13 cellular contexts compared by ENCODE assay signal in genomic region chr1:93324486-93325464, GRCh38. TPM values are rescaled to one million over a fixed set of nuclear protein-coding genes. Genes with fewer than 3 reads are reported as not detected.
DNase-seq lines count a peak whose midpoint lies in the region; ATAC-seq and TF ChIP-seq lines count a peak whose summit lies in the region.
"Had no signal": no experiment of that assay in that cellular context is flagged by ENCODE, and none has a peak within 500 bp of the region (broad histone marks: within the 10 kb centered on the region; RNA-seq: fewer than 3 reads in every experiment).

No MANE protein-coding gene starts in this region.

- H3K4me3 Mint-ChIP-seq in HFFc6 = peak overlapping the region; percentile 65
- H3K4me3 Mint-ChIP-seq: activated naive CD8-positive, alpha-beta T cell treated with anti-CD3 and anti-CD28 coated beads, Interleukin-2, amount 10 ng/mL, durations not matched to agents 7 days and 5 days; stimulated activated naive CD8-positive, alpha-beta T cell treated with anti-CD3 and anti-CD28 coated beads, Interleukin-15, Interleukin-2, amounts not matched to agents 100 ng/mL and 50 ng/mL, for 24 hours had no signal

- H3K27ac Mint-ChIP-seq in HFFc6 = peak overlapping the region; percentile 74
- H3K27ac Mint-ChIP-seq: activated naive CD8-positive, alpha-beta T cell treated with anti-CD3 and anti-CD28 coated beads, Interleukin-2, amount 10 ng/mL, durations not matched to agents 7 days and 5 days; stimulated activated naive CD8-positive, alpha-beta T cell treated with anti-CD3 and anti-CD28 coated beads, Interleukin-15, Interleukin-2, amounts not matched to agents 100 ng/mL and 50 ng/mL, for 24 hours had no signal

- H3K4me1 Mint-ChIP-seq in HFFc6 (ENCODE audit: low read depth) = peaks cover 49% of the 10 kb centered on the region
- H3K4me1 Mint-ChIP-seq: activated naive CD8-positive, alpha-beta T cell treated with anti-CD3 and anti-CD28 coated beads, Interleukin-2, amount 10 ng/mL, durations not matched to agents 7 days and 5 days had no signal

- no peaks in the 10 kb centered on the region for H3K36me3 ChIP-seq in prostate gland
- H3K36me3 ChIP-seq: BE2C had no signal

- H3K27me3 ChIP-seq in prostate gland (replicated peaks; ENCODE audit: insufficient read depth) = no peaks in the 10 kb centered on the region
- H3K27me3 ChIP-seq: BE2C, esophagus muscularis mucosa had no signal

- H3K27me3 Mint-ChIP-seq in HFFc6 (ENCODE audit: insufficient read depth) = no peaks in the 10 kb centered on the region; the same call in 1 of the 2 replicates
- H3K27me3 Mint-ChIP-seq: activated naive CD8-positive, alpha-beta T cell treated with anti-CD3 and anti-CD28 coated beads, Interleukin-2, amount 10 ng/mL, durations not matched to agents 7 days and 5 days; stimulated activated naive CD8-positive, alpha-beta T cell treated with anti-CD3 and anti-CD28 coated beads, Interleukin-15, Interleukin-2, amounts not matched to agents 100 ng/mL and 50 ng/mL, for 24 hours had no signal

- no peak for TF ChIP-seq POLR2A in prostate gland (IDR thresholded peaks at IDR 0.05)

- DNase-seq in HFFc6 (peak; percentile 87), hepatic stellate cell (ENCODE audit: low spot score) (peak; percentile 35), prostate gland (ENCODE audit: low spot score) (no peak)
- no peak for DNase-seq in activated CD8-positive, alpha-beta memory T cell treated with anti-CD3 and anti-CD28 coated beads for 24 hours
- DNase-seq in activated CD4-positive, alpha-beta T cell treated with anti-CD3 and anti-CD28 coated beads, Interleukin-2, amount 50 U/mL, for 48 hours = no peak
- DNase-seq: activated naive CD8-positive, alpha-beta T cell treated with anti-CD3 and anti-CD28 coated beads, Interleukin-2, amount 10 ng/mL, durations not matched to agents 7 days and 5 days; BE2C; midbrain had no signal

- intact Hi-C loops in prostate gland (cut with DNase I) = no loop called here

- H3K4me1 ChIP-seq in prostate gland (replicated peaks) = no peaks in the 10 kb centered on the region
- H3K4me1 ChIP-seq: BE2C had no signal

- no peak for TF ChIP-seq CTCF in 22Rv1 (IDR thresholded peaks at IDR 0.05)
- TF ChIP-seq CTCF in HFFc6 (IDR thresholded peaks at IDR 0.05) = no peak
- TF ChIP-seq CTCF in WI38 (IDR thresholded peaks at IDR 0.05; ENCODE audit: low read depth, low read length) = no peak
- TF ChIP-seq CTCF in prostate gland (IDR thresholded peaks at IDR 0.05) = no peak

- 44% methylated on average over 8 of the region's 8 CpGs for WGBS in prostate gland

- ATAC-seq in GM21515 (IDR thresholded peaks at IDR 0.05; ENCODE audit: unreplicated experiment) = no peak

- H3K4me3 ChIP-seq in WI38 (ENCODE audit: low read depth, low read length) (0 out of 2 replicates have a peak overlapping the region, but pooled peaks have one; percentile 3), prostate gland (no peak overlapping the region)
- H3K4me3 ChIP-seq: esophagus muscularis mucosa had no signal

- peak overlapping the region; percentile 92 for H3K27ac ChIP-seq in 22Rv1
- no peak overlapping the region for H3K27ac ChIP-seq in prostate gland
- H3K27ac ChIP-seq: esophagus muscularis mucosa had no signal

- H3K9me3 ChIP-seq in prostate gland = no peaks in the 10 kb centered on the region
- H3K9me3 ChIP-seq: BE2C, esophagus muscularis mucosa had no signal

- no peaks in the 10 kb centered on the region for H3K36me3 Mint-ChIP-seq in HFFc6 (ENCODE audit: low read depth)

- no peaks in the 10 kb centered on the region for H3K9me3 Mint-ChIP-seq in HFFc6
- H3K9me3 Mint-ChIP-seq: activated naive CD8-positive, alpha-beta T cell treated with anti-CD3 and anti-CD28 coated beads, Interleukin-2, amount 10 ng/mL, durations not matched to agents 7 days and 5 days; stimulated activated naive CD8-positive, alpha-beta T cell treated with anti-CD3 and anti-CD28 coated beads, Interleukin-15, Interleukin-2, amounts not matched to agents 100 ng/mL and 50 ng/mL, for 24 hours had no signal

RNA-seq across cellular contexts. Expression of gene DR1, which starts 20.9 kb away (rescaled TPM):
- total RNA-seq in HFFc6 (2021; fragmentation: NEBNext Ultra II Directional; extraction: Animal tissue kit (Norgen Biotek cat#: 25700)) = 10 to 100 TPM; 76.8 to 90.8 (median 83.1) TPM
- total RNA-seq in prostate gland = 10 to 100 TPM; 49.0 to 53.6 TPM

Comparison
In these comparisons a context has a peak if more than half of its experiments do, and no peak if none do; other contexts are left out.
1. DNase-seq: peak in HFFc6 (single experiment) and hepatic stellate cell (single experiment); none in prostate gland (single experiment), activated CD8-positive, alpha-beta memory T cell treated with anti-CD3 and anti-CD28 coated beads for 24 hours (single experiment) and activated CD4-positive, alpha-beta T cell treated with anti-CD3 and anti-CD28 coated beads, Interleukin-2, amount 50 U/mL, for 48 hours (0 of 2).